ENCODE assay signal across 10 cellular contexts in genomic region chr3:187713504-187713903, GRCh38. TPM values are rescaled to one million over a fixed set of nuclear protein-coding genes. Genes with fewer than 3 reads are reported as not detected.
DNase-seq lines count a peak whose midpoint lies in the region; ATAC-seq and TF ChIP-seq lines count a peak whose summit lies in the region.
"Had no signal": no experiment of that assay in that cellular context is flagged by ENCODE, and none has a peak within 500 bp of the region (broad histone marks: within the 10 kb centered on the region; RNA-seq: fewer than 3 reads in every experiment).

No MANE protein-coding gene starts in this region.

- no peak overlapping the region for H3K27ac Mint-ChIP-seq in activated T-helper 1 cell treated with anti-CD3 and anti-CD28 coated beads, Interleukin-12 subunit alpha, Interleukin-12 subunit beta, Interleukin-2, Interleukin-4 antibody, amounts not matched to agents 30 ng/mL and 10 ng/mL and 1 ng/mL, durations not matched to agents 14 hours and 24 hours and 36 hours

- intact Hi-C loops in activated T-helper 1 cell treated with anti-CD3 and anti-CD28 coated beads, Interleukin-12 subunit alpha, Interleukin-12 subunit beta, Interleukin-2, Interleukin-4 antibody, amounts not matched to agents 30 ng/mL and 10 ng/mL and 1 ng/mL, durations not matched to agents 14 hours and 24 hours and 36 hours (cut with micrococcal nuclease), result no loop called here

- no peaks in the 10 kb centered on the region for H3K9me3 Mint-ChIP-seq in activated T-helper 1 cell treated with anti-CD3 and anti-CD28 coated beads, Interleukin-12 subunit alpha, Interleukin-12 subunit beta, Interleukin-2, Interleukin-4 antibody, amounts not matched to agents 30 ng/mL and 10 ng/mL and 1 ng/mL, durations not matched to agents 14 hours and 24 hours and 36 hours

- peaks cover 32% of the 10 kb centered on the region for H3K4me1 ChIP-seq in Karpas-422 (ENCODE audit: low read length)
- no peaks in the 10 kb centered on the region for H3K4me1 ChIP-seq in smooth muscle cell (ENCODE audit: low read depth)

- H3K79me2 ChIP-seq in Karpas-422 (ENCODE audit: low read length), result no peaks in the 10 kb centered on the region
- H3K79me2 ChIP-seq in smooth muscle cell (ENCODE audit: low read depth), result no peaks in the 10 kb centered on the region

- DNase-seq in GDM1 (lab: John Stamatoyannopoulos, UW), result peak; percentile 31
- DNase-seq in Karpas-422, result peak; percentile 86
- peak; percentile 17 for DNase-seq in activated T-helper 1 cell treated with anti-CD3 and anti-CD28 coated beads, Interleukin-12 subunit alpha, Interleukin-12 subunit beta, Interleukin-2, Interleukin-4 antibody, amounts not matched to agents 30 ng/mL and 10 ng/mL and 1 ng/mL, durations not matched to agents 14 hours and 24 hours and 36 hours (ENCODE audit: low spot score)
- DNase-seq in left lobe of liver (ENCODE audit: low spot score), result no peak
- no peak for DNase-seq in NCI-H1694 treated with DMSO at 0.1 percent for 48 hours (lab: John Stamatoyannopoulos, UW)
- DNase-seq in coronary artery (ENCODE audit: low spot score), result no peak
- no peak for DNase-seq in smooth muscle cell (lab: John Stamatoyannopoulos, UW; ENCODE audit: unreplicated experiment)
- no peak for DNase-seq in H7
- DNase-seq: NCI-H1048 had no signal

- H3K4me2 ChIP-seq in Karpas-422 (ENCODE audit: low read depth, low read length, poor library complexity, severe bottlenecking) (peak overlapping the region; percentile 16), smooth muscle cell (no peak overlapping the region)

- H4K20me1 ChIP-seq in Karpas-422 (ENCODE audit: insufficient read depth, low read depth, low read length) (no peaks in the 10 kb centered on the region), smooth muscle cell (ENCODE audit: low read depth) (no peaks in the 10 kb centered on the region)

- H3K9me2 ChIP-seq in Karpas-422 (replicated peaks; ENCODE audit: insufficient read depth, low read length), result no peaks in the 10 kb centered on the region

- no peaks in the 10 kb centered on the region for H3K36me3 Mint-ChIP-seq in activated T-helper 1 cell treated with anti-CD3 and anti-CD28 coated beads, Interleukin-12 subunit alpha, Interleukin-12 subunit beta, Interleukin-2, Interleukin-4 antibody, amounts not matched to agents 30 ng/mL and 10 ng/mL and 1 ng/mL, durations not matched to agents 14 hours and 24 hours and 36 hours (ENCODE audit: low read depth)

- no peak overlapping the region for H3K27ac ChIP-seq in Karpas-422 (ENCODE audit: low read length)
- no peak overlapping the region for H3K27ac ChIP-seq in coronary artery
- no peak overlapping the region for H3K27ac ChIP-seq in smooth muscle cell (ENCODE audit: low read depth)

- H3F3A ChIP-seq in smooth muscle cell (ENCODE audit: low read depth), result no peaks in the 10 kb centered on the region

- peaks cover 6% of the 10 kb centered on the region for H3K4me1 Mint-ChIP-seq in activated T-helper 1 cell treated with anti-CD3 and anti-CD28 coated beads, Interleukin-12 subunit alpha, Interleukin-12 subunit beta, Interleukin-2, Interleukin-4 antibody, amounts not matched to agents 30 ng/mL and 10 ng/mL and 1 ng/mL, durations not matched to agents 14 hours and 24 hours and 36 hours (ENCODE audit: low read depth)

- H3K9ac ChIP-seq in Karpas-422 (ENCODE audit: low read length) (no peak overlapping the region), smooth muscle cell (ENCODE audit: low read depth) (no peak overlapping the region)

- H3K27me3 ChIP-seq in Karpas-422 (ENCODE audit: low read length) (no peaks in the 10 kb centered on the region), smooth muscle cell (ENCODE audit: low read depth) (no peaks in the 10 kb centered on the region), H7 (ENCODE audit: control insufficient read depth, insufficient read depth, low read length) (no peaks in the 10 kb centered on the region)

- 90% methylated on average over 2 of the region's 2 CpGs for WGBS in smooth muscle cell (ENCODE audit: low lambda C conversion rate)

- peak; percentile 63 for ATAC-seq in left lobe of liver

- H3K36me3 ChIP-seq in Karpas-422 (ENCODE audit: insufficient read depth, low read length), result no peaks in the 10 kb centered on the region
- H3K36me3 ChIP-seq in smooth muscle cell (ENCODE audit: low read depth), result no peaks in the 10 kb centered on the region
- H3K36me3 ChIP-seq in H7 (replicated peaks; ENCODE audit: control insufficient read depth, insufficient read depth, low read length), result no peaks in the 10 kb centered on the region

- no peak overlapping the region for H2AFZ ChIP-seq in Karpas-422 (ENCODE audit: low read length)
- no peak overlapping the region for H2AFZ ChIP-seq in smooth muscle cell (ENCODE audit: low read depth)

- H3K4me3 ChIP-seq in Karpas-422 (ENCODE audit: low read length), result peak overlapping the region; percentile 2; the same call in 1 of the 2 replicates
- no peak overlapping the region for H3K4me3 ChIP-seq in coronary artery
- H3K4me3 ChIP-seq in smooth muscle cell, result no peak overlapping the region
- H3K4me3 ChIP-seq in H7 (ENCODE audit: insufficient read depth, low read depth, low read length), result no peak overlapping the region

- TF ChIP-seq CTCF in coronary artery (IDR thresholded peaks at IDR 0.05), result no peak
- no peak for TF ChIP-seq CTCF in smooth muscle cell (IDR thresholded peaks at IDR 0.05; ENCODE audit: borderline replicate concordance, insufficient read depth, poor library complexity, severe bottlenecking)

- H3K27me3 Mint-ChIP-seq in activated T-helper 1 cell treated with anti-CD3 and anti-CD28 coated beads, Interleukin-12 subunit alpha, Interleukin-12 subunit beta, Interleukin-2, Interleukin-4 antibody, amounts not matched to agents 30 ng/mL and 10 ng/mL and 1 ng/mL, durations not matched to agents 14 hours and 24 hours and 36 hours (ENCODE audit: insufficient read depth), result peaks cover 7% of the 10 kb centered on the region

- H3K4me3 Mint-ChIP-seq in activated T-helper 1 cell treated with anti-CD3 and anti-CD28 coated beads, Interleukin-12 subunit alpha, Interleukin-12 subunit beta, Interleukin-2, Interleukin-4 antibody, amounts not matched to agents 30 ng/mL and 10 ng/mL and 1 ng/mL, durations not matched to agents 14 hours and 24 hours and 36 hours, result no peak overlapping the region

- no peaks in the 10 kb centered on the region for H3K9me3 ChIP-seq in Karpas-422 (ENCODE audit: low read length)
- H3K9me3 ChIP-seq in smooth muscle cell (replicated peaks; ENCODE audit: low read depth), result no peaks in the 10 kb centered on the region

RNA-seq across cellular contexts. Expression of gene RTP2, which starts 11.1 kb away (rescaled TPM):
- not detected in 2 replicates for total RNA-seq in Karpas-422 (2014; rRNA removed; shearing (Covaris generic); ENCODE audit: low replicate concordance)
- total RNA-seq in activated T-helper 1 cell treated with anti-CD3 and anti-CD28 coated beads, Interleukin-12 subunit alpha, Interleukin-12 subunit beta, Interleukin-2, Interleukin-4 antibody, amounts not matched to agents 30 ng/mL and 10 ng/mL and 1 ng/mL, durations not matched to agents 14 hours and 24 hours and 36 hours, result not detected in 2 replicates
- total RNA-seq in left lobe of liver (not detected), smooth muscle cell (not detected in 2 replicates)
- not detected in 2 replicates for polyA plus RNA-seq in smooth muscle cell
- total RNA-seq in H7 (2014; rRNA removed; shearing (Covaris generic)), result not detected in 2 replicates
- total RNA-seq: mononuclear cell had no signal

RNA-seq across cellular contexts. Expression of gene BCL6, which starts 31.8 kb away (rescaled TPM):
- total RNA-seq in Karpas-422 (2014; rRNA removed; shearing (Covaris generic); ENCODE audit: low replicate concordance), result 488 and 569 TPM in 2 replicates
- total RNA-seq in activated T-helper 1 cell treated with anti-CD3 and anti-CD28 coated beads, Interleukin-12 subunit alpha, Interleukin-12 subunit beta, Interleukin-2, Interleukin-4 antibody, amounts not matched to agents 30 ng/mL and 10 ng/mL and 1 ng/mL, durations not matched to agents 14 hours and 24 hours and 36 hours, result 38.8 and 42.1 TPM in 2 replicates
- total RNA-seq in left lobe of liver (30.8 TPM), smooth muscle cell (30.8 and 39.1 TPM in 2 replicates)
- 16.8 and 18.3 TPM in 2 replicates for polyA plus RNA-seq in smooth muscle cell
- 2.8 and 6.8 TPM in 2 replicates for total RNA-seq in H7 (2014; rRNA removed; shearing (Covaris generic))

RNA-seq across cellular contexts. Expression of gene SST, which starts 43.3 kb away (rescaled TPM):
- total RNA-seq in Karpas-422 (2014; rRNA removed; shearing (Covaris generic); ENCODE audit: low replicate concordance), result not detected in 2 replicates
- not detected in 2 replicates for total RNA-seq in activated T-helper 1 cell treated with anti-CD3 and anti-CD28 coated beads, Interleukin-12 subunit alpha, Interleukin-12 subunit beta, Interleukin-2, Interleukin-4 antibody, amounts not matched to agents 30 ng/mL and 10 ng/mL and 1 ng/mL, durations not matched to agents 14 hours and 24 hours and 36 hours
- not detected for total RNA-seq in left lobe of liver
- total RNA-seq in smooth muscle cell, result not detected in 2 replicates
- not detected in 2 replicates for polyA plus RNA-seq in smooth muscle cell
- 0.45 TPM in 1 of 2 replicates, not detected in the other for total RNA-seq in H7 (2014; rRNA removed; shearing (Covaris generic))
- total RNA-seq: mononuclear cell had no signal

Comparison
In these comparisons a context has a peak if more than half of its experiments do, and no peak if none do; other contexts are left out.
1. DNase-seq: peak in GDM1 (single experiment), Karpas-422 (single experiment) and activated T-helper 1 cell treated with anti-CD3 and anti-CD28 coated beads, Interleukin-12 subunit alpha, Interleukin-12 subunit beta, Interleukin-2, Interleukin-4 antibody, amounts not matched to agents 30 ng/mL and 10 ng/mL and 1 ng/mL, durations not matched to agents 14 hours and 24 hours and 36 hours (single experiment); none in left lobe of liver (single experiment), NCI-H1694 treated with DMSO at 0.1 percent for 48 hours (single experiment), coronary artery (single experiment), smooth muscle cell (single experiment) and H7 (single experiment).
2. RNA of gene BCL6, which starts 31.8 kb away (total RNA-seq): 488 to 569 TPM in Karpas-422; 38.8 to 42.1 TPM in activated T-helper 1 cell treated with anti-CD3 and anti-CD28 coated beads, Interleukin-12 subunit alpha, Interleukin-12 subunit beta, Interleukin-2, Interleukin-4 antibody, amounts not matched to agents 30 ng/mL and 10 ng/mL and 1 ng/mL, durations not matched to agents 14 hours and 24 hours and 36 hours, 30.8 to 39.1 TPM in smooth muscle cell, 30.8 TPM in left lobe of liver (single experiment) and 2.8 to 6.8 TPM in H7; every median in the first group is over 10 times any median in the second.